ENCODE assay signal across 12 cellular contexts in the genomic region with DNA sequence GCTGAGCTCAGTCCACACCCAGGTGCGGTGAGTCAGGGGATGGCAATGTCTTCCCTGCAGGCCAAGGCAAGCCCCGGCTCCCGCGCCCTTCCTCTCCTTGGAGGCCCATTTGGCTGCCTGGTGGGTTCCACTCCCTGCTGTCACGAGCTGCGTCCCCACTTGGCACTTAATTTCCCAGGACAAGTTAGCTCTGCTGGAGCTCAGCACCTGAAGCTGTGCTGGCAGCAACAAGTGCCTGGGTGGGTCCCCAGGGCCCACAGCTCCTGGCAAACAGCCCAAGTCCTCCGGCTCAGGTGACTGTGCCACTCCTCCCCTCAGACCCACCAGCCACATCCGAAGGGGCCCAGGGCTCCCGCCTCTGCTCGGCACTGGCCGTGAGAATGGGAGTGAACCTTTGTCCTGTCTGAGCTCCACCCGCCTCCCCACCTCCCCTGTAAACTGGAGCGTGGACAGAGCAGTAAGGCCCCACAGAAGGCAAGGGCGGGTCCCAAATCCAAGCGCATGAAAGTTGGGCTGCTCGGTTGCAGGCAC. TPM values are rescaled to one million over a fixed set of nuclear protein-coding genes. Genes with fewer than 3 reads are reported as not detected.
A peak's percentile ranks its signal among the peaks of the same experiment; 100 is the strongest.
DNase-seq lines count a peak whose midpoint lies in the region; TF ChIP-seq lines count a peak whose summit lies in the region.
"Had no signal": no experiment of that assay in that cellular context is flagged by ENCODE, and none has a peak within 500 bp of the region (broad histone marks: within the 10 kb centered on the region; RNA-seq: fewer than 3 reads in every experiment).

No MANE protein-coding gene starts in this region.

- H3K36me3 ChIP-seq in esophagus muscularis mucosa = peaks cover 27 to 80% (median 68%) of the 10 kb centered on the region in 4 donors

- H3K9me3 ChIP-seq in esophagus muscularis mucosa = no peaks in the 10 kb centered on the region
- H3K9me3 ChIP-seq: Peyer's patch, testis had no signal

- TF ChIP-seq CTCF in esophagus muscularis mucosa (IDR thresholded peaks at IDR 0.05) = no peak

- no peaks in the 10 kb centered on the region for H3K27me3 ChIP-seq in esophagus muscularis mucosa
- H3K27me3 ChIP-seq: Peyer's patch, testis had no signal

- intact Hi-C loops in esophagus muscularis mucosa (cut with DNase I) = no loop called here

- no peak overlapping the region for H3K4me3 ChIP-seq in esophagus muscularis mucosa
- H3K4me3 ChIP-seq: testis had no signal

- WGBS in esophagus muscularis mucosa = 62% methylated on average over 7 of the region's 16 CpGs

- TF ChIP-seq EP300 in esophagus muscularis mucosa (IDR thresholded peaks at IDR 0.05) = no peak

- DNase-seq in ELR (ENCODE audit: low read depth) (peak; percentile 60), NCI-H2171 (lab: John Stamatoyannopoulos, UW) (peak; percentile 81), esophagus muscularis mucosa (ENCODE audit: extremely low spot score) (no peak), renal cortical epithelial cell (ENCODE audit: low read depth) (peak; percentile 75), activated T-cell treated with anti-CD3 and anti-CD28 coated beads for 4 hours (no peak), NCI-H446 (lab: John Stamatoyannopoulos, UW) (no peak), OCI-M2 (lab: John Stamatoyannopoulos, UW; ENCODE audit: unreplicated experiment) (no peak)
- DNase-seq in activated CD4-positive, alpha-beta T cell treated with anti-CD3 and anti-CD28 coated beads, Interleukin-2, amount 50 U/mL, for 4 hours = no peak
- DNase-seq: activated CD4-positive, alpha-beta T cell treated with anti-CD3 and anti-CD28 coated beads, Interleukin-2, amount 10 ng/mL, durations not matched to agents 24 days and 14 days; testis had no signal

- peaks cover 29 to 40% (median 32%) of the 10 kb centered on the region in 4 donors for H3K4me1 ChIP-seq in esophagus muscularis mucosa

- peak overlapping the region; percentile 20 to 93 (median 62) for H3K27ac ChIP-seq in esophagus muscularis mucosa (replicated peaks in 1 of 4)
- H3K27ac ChIP-seq: KMS-11, testis had no signal

- no peak for TF ChIP-seq POLR2A in esophagus muscularis mucosa (IDR thresholded peaks at IDR 0.05; ENCODE audit: low read depth)

RNA-seq across cellular contexts. Expression of a gene that starts 16.9 kb away (rescaled TPM):
- total RNA-seq in esophagus muscularis mucosa (100 to 1,000 TPM in 3 of 4 donors, 10 to 100 TPM in 1; 70.1 to 257 (median 150) TPM), renal cortical epithelial cell (58.5 and 299 TPM in 2 replicates)

RNA-seq across cellular contexts. Expression of a gene that starts 36.7 kb away (rescaled TPM):
- total RNA-seq in esophagus muscularis mucosa (1,000 to 10,000 TPM in 2 of 4 donors, 100 to 1,000 TPM in 2; 581 to 2,787 (median 1,391) TPM), renal cortical epithelial cell (170 and 654 TPM in 2 replicates)

RNA-seq across cellular contexts. Expression of a gene that starts 47.4 kb away (rescaled TPM):
- total RNA-seq in esophagus muscularis mucosa (100 to 1,000 TPM; 127 to 184 (median 173) TPM), renal cortical epithelial cell (85.2 and 144 TPM in 2 replicates)

RNA-seq across cellular contexts. Expression of a gene that starts 56.9 kb away (rescaled TPM):
- total RNA-seq in esophagus muscularis mucosa (1 to 10 TPM; 2.0 to 6.9 (median 4.1) TPM), renal cortical epithelial cell (2.7 TPM in 1 of 2 replicates, not detected in the other)

Comparison
In these comparisons a context has a peak if more than half of its experiments do, and no peak if none do; other contexts are left out.
1. DNase-seq: peak in ELR (single experiment), NCI-H2171 (single experiment) and renal cortical epithelial cell (single experiment); none in esophagus muscularis mucosa (single experiment), activated T-cell treated with anti-CD3 and anti-CD28 coated beads for 4 hours (single experiment), NCI-H446 (0 of 2), OCI-M2 (single experiment) and activated CD4-positive, alpha-beta T cell treated with anti-CD3 and anti-CD28 coated beads, Interleukin-2, amount 50 U/mL, for 4 hours (0 of 2).